Comparison of ENCODE assay signal across 19 cellular contexts in the genomic region with DNA sequence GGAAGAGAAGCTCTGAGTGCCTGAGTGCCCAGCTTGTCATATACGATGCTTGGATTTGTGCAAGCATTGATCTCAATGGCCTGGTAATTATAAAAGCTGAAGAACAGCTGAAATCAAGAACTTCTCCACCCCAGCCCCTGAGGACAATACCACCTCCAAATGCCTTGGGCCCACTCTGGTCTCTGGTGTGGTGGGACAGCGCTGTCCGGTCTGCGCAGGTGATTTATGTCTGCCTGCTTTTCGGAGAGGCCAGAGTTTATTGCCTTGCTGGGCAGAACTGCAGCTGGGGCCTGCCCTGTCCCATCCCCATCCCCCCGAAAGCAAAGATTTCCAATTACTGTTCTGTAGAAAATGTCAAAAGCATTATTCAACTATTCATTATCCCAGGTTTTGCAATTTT. TPM values are rescaled to one million over a fixed set of nuclear protein-coding genes. Genes with fewer than 3 reads are reported as not detected.
DNase-seq lines count a peak whose midpoint lies in the region; ATAC-seq and TF ChIP-seq lines count a peak whose summit lies in the region.
"Had no signal": no experiment of that assay in that cellular context is flagged by ENCODE, and none has a peak within 500 bp of the region (broad histone marks: within the 10 kb centered on the region; RNA-seq: fewer than 3 reads in every experiment).

No MANE protein-coding gene starts in this region.

- H3K27me3 Mint-ChIP-seq in activated naive CD4-positive, alpha-beta T cell treated with anti-CD3 and anti-CD28 coated beads, Interleukin-2, amount 50 U/mL, for 24 hours = peaks cover 10% of the 10 kb centered on the region
- H3K27me3 Mint-ChIP-seq in glutamatergic neuron (ENCODE audit: unreplicated experiment) (peaks cover 9% of the 10 kb centered on the region), progenitor cell of endocrine pancreas (peaks cover 20% of the 10 kb centered on the region)

- H3K4me3 ChIP-seq in NT2/D1 (ENCODE audit: insufficient read length, low read depth) (peak overlapping the region; percentile 51), right lobe of liver (no peak overlapping the region), aorta (ENCODE audit: low read length in 2 of 2) (no peak overlapping the region)

- H3K36me3 Mint-ChIP-seq in activated naive CD4-positive, alpha-beta T cell treated with anti-CD3 and anti-CD28 coated beads, Interleukin-2, amount 50 U/mL, for 24 hours = no peaks in the 10 kb centered on the region
- H3K36me3 Mint-ChIP-seq in glutamatergic neuron (ENCODE audit: unreplicated experiment) (no peaks in the 10 kb centered on the region), progenitor cell of endocrine pancreas (ENCODE audit: insufficient read depth) (no peaks in the 10 kb centered on the region)
- H3K36me3 Mint-ChIP-seq: CD4-positive, CD25-positive, alpha-beta regulatory T cell had no signal

- H3K9me3 ChIP-seq in NT2/D1 (ENCODE audit: insufficient read depth, low read length) (no peaks in the 10 kb centered on the region), right lobe of liver (no peaks in the 10 kb centered on the region), aorta (ENCODE audit: control insufficient read depth, low read length) (no peaks in the 10 kb centered on the region)
- H3K9me3 ChIP-seq: esophagus muscularis mucosa, Peyer's patch, testis had no signal

- TF ChIP-seq POLR2A in right lobe of liver (IDR thresholded peaks at IDR 0.05) = no peak

- no peak for DNase-seq in activated naive CD4-positive, alpha-beta T cell (lab: John Stamatoyannopoulos, UW)
- no peak for DNase-seq in NT2/D1 (ENCODE audit: low read depth, low spot score)
- DNase-seq in glutamatergic neuron = no peak
- no peak for DNase-seq in progenitor cell of endocrine pancreas (ENCODE audit: low spot score, unreplicated experiment)
- no peak for DNase-seq in NCI-H2107 treated with DMSO at 0.1 percent for 48 hours (lab: John Stamatoyannopoulos, UW; ENCODE audit: unreplicated experiment)
- DNase-seq in right lobe of liver = no peak
- no peak for DNase-seq in aorta
- DNase-seq: activated CD4-positive, alpha-beta memory T cell treated with anti-CD3 and anti-CD28 coated beads, Interleukin-2, amount 10 ng/mL, durations not matched to agents 7 days and 5 days; CD4-positive, CD25-positive, alpha-beta regulatory T cell; DMS79 treated with DMSO at 0.1 percent for 48 hours; NCI-H1417 treated with DMSO at 0.1 percent for 48 hours; Peyer's patch; SW 1271 had no signal

- TF ChIP-seq CTCF in glutamatergic neuron (IDR thresholded peaks at IDR 0.05; ENCODE audit: partially characterized antibody, unreplicated experiment) = no peak
- no peak for TF ChIP-seq CTCF in progenitor cell of endocrine pancreas (IDR thresholded peaks at IDR 0.05; ENCODE audit: unreplicated experiment)
- TF ChIP-seq CTCF in right lobe of liver (IDR thresholded peaks at IDR 0.05) = no peak

- no peak overlapping the region for H3K27ac Mint-ChIP-seq in activated naive CD4-positive, alpha-beta T cell treated with anti-CD3 and anti-CD28 coated beads, Interleukin-2, amount 50 U/mL, for 24 hours
- H3K27ac Mint-ChIP-seq in glutamatergic neuron (ENCODE audit: unreplicated experiment) (no peak overlapping the region), progenitor cell of endocrine pancreas (no peak overlapping the region)
- H3K27ac Mint-ChIP-seq: activated CD4-positive, alpha-beta memory T cell treated with anti-CD3 and anti-CD28 coated beads, Interleukin-2, amount 10 ng/mL, durations not matched to agents 7 days and 5 days; activated T-cell treated with anti-CD3 and anti-CD28 coated beads, Interleukin-2, amount 50 U/mL, for 72 hours; CD4-positive, CD25-positive, alpha-beta regulatory T cell had no signal

- H3K27ac ChIP-seq in right lobe of liver (no peak overlapping the region), aorta (ENCODE audit: low read depth in 1 of 2, low read length in 2 of 2) (no peak overlapping the region)
- H3K27ac ChIP-seq: Peyer's patch, testis had no signal

- no peak overlapping the region for H3K9ac ChIP-seq in NT2/D1 (ENCODE audit: insufficient read length, low read depth)

- peaks cover 10% of the 10 kb centered on the region for H3K4me1 Mint-ChIP-seq in activated naive CD4-positive, alpha-beta T cell treated with anti-CD3 and anti-CD28 coated beads, Interleukin-2, amount 50 U/mL, for 24 hours
- H3K4me1 Mint-ChIP-seq in glutamatergic neuron (ENCODE audit: low read depth, unreplicated experiment) (peaks cover 10% of the 10 kb centered on the region), progenitor cell of endocrine pancreas (ENCODE audit: low read depth) (peaks cover 7% of the 10 kb centered on the region)

- H3K4me1 ChIP-seq in NT2/D1 (ENCODE audit: insufficient read depth, insufficient read length) (peaks cover 5% of the 10 kb centered on the region), right lobe of liver (no peaks in the 10 kb centered on the region), aorta (ENCODE audit: control insufficient read depth in 1 of 2, insufficient read depth in 2 of 2, low read length in 2 of 2) (no peaks in the 10 kb centered on the region)
- H3K4me1 ChIP-seq: testis had no signal

- intact Hi-C loops in right lobe of liver (cut with DNase I) (no loop called here), aorta (cut with DNase I) (loop anchor here (5.0 kb wide), 1 partner anchor 169 kb away; no protein-coding TSS in a partner anchor)

- ATAC-seq in right lobe of liver (no peak), aorta (ENCODE audit: low FRiP score) (no peak)

- peak overlapping the region; percentile 19 for H3K4me3 Mint-ChIP-seq in activated naive CD4-positive, alpha-beta T cell treated with anti-CD3 and anti-CD28 coated beads, Interleukin-2, amount 50 U/mL, for 24 hours
- H3K4me3 Mint-ChIP-seq in glutamatergic neuron (ENCODE audit: unreplicated experiment) (peak overlapping the region; percentile 92), progenitor cell of endocrine pancreas (ENCODE audit: low read depth) (peak overlapping the region; percentile 5)

- H3K27me3 ChIP-seq in NT2/D1 (ENCODE audit: insufficient read depth, insufficient read length) (peaks cover 27% of the 10 kb centered on the region), right lobe of liver (no peaks in the 10 kb centered on the region), aorta (ENCODE audit: control insufficient read depth in 1 of 2, insufficient read depth in 2 of 2, low read length in 1 of 2) (no peaks in the 10 kb centered on the region)
- H3K27me3 ChIP-seq: testis had no signal

- H3K36me3 ChIP-seq in NT2/D1 (ENCODE audit: insufficient read depth, insufficient read length, low read length) (no peaks in the 10 kb centered on the region), right lobe of liver (no peaks in the 10 kb centered on the region), aorta (ENCODE audit: control insufficient read depth in 1 of 2, insufficient read depth in 2 of 2, low read length in 1 of 2) (no peaks in the 10 kb centered on the region)
- H3K36me3 ChIP-seq: cardiac muscle cell, esophagus muscularis mucosa, Peyer's patch had no signal

- 84% methylated on average over 5 of the region's 6 CpGs for WGBS in right lobe of liver (ENCODE audit: insufficient coverage, low coverage, low lambda C conversion rate, missing lambda C conversion rate)
- 93 to 95% methylated on average over 6 of the region's 6 CpGs for WGBS in aorta, 2 donors

- no peaks in the 10 kb centered on the region for H3K9me3 Mint-ChIP-seq in activated naive CD4-positive, alpha-beta T cell treated with anti-CD3 and anti-CD28 coated beads, Interleukin-2, amount 50 U/mL, for 24 hours
- H3K9me3 Mint-ChIP-seq in glutamatergic neuron (ENCODE audit: unreplicated experiment) (peaks cover 5% of the 10 kb centered on the region), progenitor cell of endocrine pancreas (ENCODE audit: low read depth) (no peaks in the 10 kb centered on the region)
- H3K9me3 Mint-ChIP-seq: activated CD4-positive, alpha-beta memory T cell treated with anti-CD3 and anti-CD28 coated beads, Interleukin-2, amount 10 ng/mL, durations not matched to agents 7 days and 5 days; activated T-cell treated with anti-CD3 and anti-CD28 coated beads, Interleukin-2, amount 50 U/mL, for 72 hours had no signal

RNA-seq across cellular contexts. Expression of a gene that starts 1.1 kb away (rescaled TPM):
- total RNA-seq in glutamatergic neuron (ENCODE audit: unreplicated experiment) = 23.3 TPM
- 2.4 and 3.1 TPM in 2 replicates for total RNA-seq in progenitor cell of endocrine pancreas
- total RNA-seq in right lobe of liver = 1 to 10 TPM in 2 of 6 experiments, under 1 TPM in 4; 0.43 to 1.9 (median 0.88) TPM
- total RNA-seq in aorta = 10 to 100 TPM in 1 of 2 donors, 1 to 10 TPM in 1; 7.8 to 18.0 TPM
- 1 to 10 TPM; 2.8 TPM for polyA plus RNA-seq in aorta
- total RNA-seq: activated CD4-positive, alpha-beta memory T cell treated with anti-CD3 and anti-CD28 coated beads, Interleukin-2, amount 10 ng/mL, durations not matched to agents 7 days and 5 days; myocyte had no signal

Comparison
In these comparisons a context has a peak if more than half of its experiments do, and no peak if none do; other contexts are left out.
1. H3K4me3 Mint-ChIP-seq: peak in every context shown above with its lines; median percentile 92 in glutamatergic neuron; 19 in activated naive CD4-positive, alpha-beta T cell treated with anti-CD3 and anti-CD28 coated beads, Interleukin-2, amount 50 U/mL, for 24 hours; 5 in progenitor cell of endocrine pancreas.
2. intact Hi-C loops: an anchor here in aorta (5.0 kb wide); none called in right lobe of liver.